1 cellular context compared by ENCODE assay signal in genomic region chr21:37367758-37368535, GRCh38.
TF ChIP-seq lines count a peak whose summit lies in the region.

No MANE protein-coding gene starts in this region.

TF ChIP-seq in K562, 482 proteins besides CTCF, POLR2A, EP300 and RAD21 (continued from another document):
- no peak for TF ChIP-seq ZNF436 (CRISPR knock-in tag; IDR thresholded peaks at IDR 0.05)
- no peak for TF ChIP-seq IRF2 (CRISPR knock-in tag; IDR thresholded peaks at IDR 0.05)
- TF ChIP-seq GABPB2 (CRISPR knock-in tag; conservative IDR thresholded peaks at IDR 0.05) = no peak
- TF ChIP-seq ZC3H4 (CRISPR knock-in tag; IDR thresholded peaks at IDR 0.05; ENCODE audit: borderline replicate concordance) = no peak
- no peak for TF ChIP-seq NCOA6 (IDR thresholded peaks at IDR 0.05)
- no peak for TF ChIP-seq MYNN (IDR thresholded peaks at IDR 0.05)
- no peak for TF ChIP-seq MYNN (CRISPR knock-in tag; IDR thresholded peaks at IDR 0.05)
- no peak for TF ChIP-seq SREBF1 (IDR thresholded peaks at IDR 0.05; ENCODE audit: borderline replicate concordance, low read depth, low read length)
